Comparison of ENCODE assay signal across 8 cellular contexts in the genomic region with DNA sequence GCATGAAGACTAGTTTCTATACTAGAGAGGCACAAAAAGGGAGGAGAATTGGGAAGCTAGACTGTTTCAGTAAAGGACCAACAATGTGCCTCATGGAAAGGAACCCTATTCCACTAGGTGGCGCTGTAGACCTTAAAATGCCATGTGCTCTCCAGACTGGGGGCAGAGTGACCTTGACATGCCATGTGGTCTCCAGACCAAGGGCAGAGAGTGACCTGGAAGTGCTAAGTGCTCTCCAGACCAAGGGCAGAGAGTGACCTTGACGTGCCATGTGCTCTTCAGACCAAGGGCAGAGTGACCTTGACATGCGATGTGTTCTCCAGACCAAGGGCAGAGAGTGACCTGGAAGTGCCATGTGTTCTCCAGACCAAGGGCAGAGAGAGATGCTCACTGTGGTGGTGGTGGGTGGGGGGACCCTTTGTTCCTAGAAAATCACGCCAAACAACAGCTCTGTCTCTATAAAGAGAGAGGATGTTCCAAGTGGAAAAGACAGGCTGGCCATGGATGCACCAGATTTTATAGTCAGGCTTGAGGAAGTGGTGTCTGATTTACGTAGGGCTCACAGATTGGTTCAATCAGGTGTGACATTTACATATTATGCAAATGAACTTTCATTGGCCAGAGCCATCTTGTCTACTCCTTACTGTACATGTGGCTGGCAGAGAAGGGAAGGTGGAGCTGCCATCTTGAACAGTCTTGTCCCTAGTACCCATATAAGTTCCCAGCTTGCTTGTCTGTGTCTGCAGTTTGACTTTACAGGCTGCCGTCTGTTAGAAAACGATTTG.
A peak's percentile ranks its signal among the peaks of the same experiment; 100 is the strongest.
DNase-seq lines count a peak whose midpoint lies in the region; ATAC-seq and TF ChIP-seq lines count a peak whose summit lies in the region.

No MANE protein-coding gene starts in this region.

- DNase-seq in GDM1 (lab: John Stamatoyannopoulos, UW) (peak; percentile 13), NCI-H1105 treated with DMSO at 0.1 percent for 48 hours (lab: John Stamatoyannopoulos, UW) (peak; percentile 26), mesenchymal stem cell (peak; percentile 44), foreskin fibroblast (no peak)
- DNase-seq in activated naive CD8-positive, alpha-beta T cell treated with anti-CD3 and anti-CD28 coated beads for 36 hours = peak; percentile 14

- H3K4me3 ChIP-seq in mesenchymal stem cell (ENCODE audit: insufficient read depth in 1 of 2, low read depth in 1 of 2, low read length in 2 of 2) (no peak overlapping the region), foreskin fibroblast (ENCODE audit: low read depth in 1 of 2, low read length in 2 of 2) (no peak overlapping the region)

- no peak overlapping the region for H3K4me3 Mint-ChIP-seq in activated naive CD8-positive, alpha-beta T cell treated with anti-CD3 and anti-CD28 coated beads for 36 hours

- H3K4ac ChIP-seq in mesenchymal stem cell (ENCODE audit: low read depth in 1 of 2, low read length in 2 of 2) = no peak overlapping the region

- no peaks in the 10 kb centered on the region for H3K4me1 ChIP-seq in mesenchymal stem cell (ENCODE audit: control insufficient read depth, insufficient read depth, low read depth, low read length)

- H3K27me3 Mint-ChIP-seq in activated naive CD8-positive, alpha-beta T cell treated with anti-CD3 and anti-CD28 coated beads for 36 hours = no peaks in the 10 kb centered on the region

- no peaks in the 10 kb centered on the region for H3K36me3 ChIP-seq in mesenchymal stem cell (ENCODE audit: control insufficient read depth in 1 of 2, insufficient read depth in 2 of 2, low read depth in 1 of 2, low read length in 2 of 2)

- no peak overlapping the region for H2BK120ac ChIP-seq in mesenchymal stem cell (ENCODE audit: low read depth, low read length)

- no peaks in the 10 kb centered on the region for H3K27me3 ChIP-seq in mesenchymal stem cell (ENCODE audit: control insufficient read depth in 1 of 2, insufficient read depth in 1 of 2, low read length in 2 of 2)

- no peaks in the 10 kb centered on the region for H3K79me1 ChIP-seq in mesenchymal stem cell (replicated peaks; ENCODE audit: low read length, poor library complexity, severe bottlenecking)

- peak; percentile 64 for ATAC-seq in GM21390 (IDR thresholded peaks at IDR 0.05; ENCODE audit: unreplicated experiment)
- no peak for ATAC-seq in HG03439 (IDR thresholded peaks at IDR 0.05; ENCODE audit: unreplicated experiment)
- no peak for ATAC-seq in esophagus mucosa

- H3K4me2 ChIP-seq in mesenchymal stem cell (ENCODE audit: low read length, poor library complexity, severe bottlenecking) = no peak overlapping the region

- no peak overlapping the region for H2AFZ ChIP-seq in mesenchymal stem cell (ENCODE audit: low read depth, low read length)

- no peaks in the 10 kb centered on the region for H3K36me3 Mint-ChIP-seq in activated naive CD8-positive, alpha-beta T cell treated with anti-CD3 and anti-CD28 coated beads for 36 hours

- H3K27ac Mint-ChIP-seq in activated naive CD8-positive, alpha-beta T cell treated with anti-CD3 and anti-CD28 coated beads for 36 hours = peak overlapping the region; percentile 44

- peak overlapping the region; percentile 72 for H4K91ac ChIP-seq in mesenchymal stem cell (ENCODE audit: low read length)

- WGBS in mesenchymal stem cell = 79% methylated on average over 6 of the region's 7 CpGs

- no peak overlapping the region for H3K18ac ChIP-seq in mesenchymal stem cell (ENCODE audit: low read depth in 1 of 2, low read length in 2 of 2)

- H2BK12ac ChIP-seq in mesenchymal stem cell (ENCODE audit: low read length in 2 of 2) = no peak overlapping the region

- no peak for TF ChIP-seq CTCF in foreskin fibroblast (IDR thresholded peaks at IDR 0.05; ENCODE audit: low read depth, low read length)

- no peak overlapping the region for H2AK5ac ChIP-seq in mesenchymal stem cell (ENCODE audit: low read length, severe bottlenecking)

- no peaks in the 10 kb centered on the region for H3K4me1 Mint-ChIP-seq in activated naive CD8-positive, alpha-beta T cell treated with anti-CD3 and anti-CD28 coated beads for 36 hours

- peaks cover 2% of the 10 kb centered on the region for H3K9me3 Mint-ChIP-seq in activated naive CD8-positive, alpha-beta T cell treated with anti-CD3 and anti-CD28 coated beads for 36 hours

- H2BK5ac ChIP-seq in mesenchymal stem cell (ENCODE audit: low read depth, low read length, poor library complexity, severe bottlenecking) = no peak overlapping the region

- H4K8ac ChIP-seq in mesenchymal stem cell (ENCODE audit: low read length) = no peak overlapping the region

- no peaks in the 10 kb centered on the region for H3K9me3 ChIP-seq in mesenchymal stem cell (ENCODE audit: control insufficient read depth, low read length)

- H3K9ac ChIP-seq in mesenchymal stem cell (ENCODE audit: low read length) = no peak overlapping the region

- H3K23ac ChIP-seq in mesenchymal stem cell (ENCODE audit: low read length in 2 of 2) = no peak overlapping the region

- no peak overlapping the region for H3K27ac ChIP-seq in mesenchymal stem cell (ENCODE audit: low read length, poor library complexity, severe bottlenecking)

- H2BK15ac ChIP-seq in mesenchymal stem cell (ENCODE audit: low read depth, poor library complexity, severe bottlenecking) = no peak overlapping the region

- H3K14ac ChIP-seq in mesenchymal stem cell (ENCODE audit: low read length in 2 of 2) = no peak overlapping the region

Comparison
In these comparisons a context has a peak if more than half of its experiments do, and no peak if none do; other contexts are left out.
1. DNase-seq: peak in GDM1 (single experiment), NCI-H1105 treated with DMSO at 0.1 percent for 48 hours (single experiment), activated naive CD8-positive, alpha-beta T cell treated with anti-CD3 and anti-CD28 coated beads for 36 hours (single experiment) and mesenchymal stem cell (single experiment); none in foreskin fibroblast (0 of 2).